ENCODE assay signal across 11 cellular contexts in the genomic region with DNA sequence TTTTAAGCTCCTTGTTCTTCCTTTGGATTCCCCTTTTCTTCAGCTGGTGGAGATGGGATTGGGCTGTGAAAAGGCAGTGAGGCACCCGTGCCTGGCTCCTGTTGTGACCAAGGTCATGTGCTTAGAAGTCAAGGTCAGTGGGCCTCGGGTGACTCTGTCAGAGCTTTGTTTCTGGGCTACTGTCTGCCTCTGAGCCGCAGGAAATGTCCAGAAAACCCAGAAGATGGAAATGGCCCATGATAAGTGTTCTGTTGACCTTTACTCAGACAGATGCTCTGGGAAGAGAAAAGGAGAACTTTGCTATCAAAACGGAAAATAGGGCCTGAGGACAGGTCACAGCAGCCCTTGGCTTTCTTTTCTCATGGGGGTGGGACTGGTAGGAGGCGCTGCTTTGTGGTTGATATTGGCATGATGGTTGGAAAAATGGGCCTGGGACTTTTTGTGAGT. TPM values are rescaled to one million over a fixed set of nuclear protein-coding genes. Genes with fewer than 3 reads are reported as not detected.
A peak's percentile ranks its signal among the peaks of the same experiment; 100 is the strongest.
DNase-seq lines count a peak whose midpoint lies in the region; ATAC-seq and TF ChIP-seq lines count a peak whose summit lies in the region.
"Had no signal": no experiment of that assay in that cellular context is flagged by ENCODE, and none has a peak within 500 bp of the region (broad histone marks: within the 10 kb centered on the region; RNA-seq: fewer than 3 reads in every experiment).

No MANE protein-coding gene starts in this region.

- H3K4me3 ChIP-seq in right cardiac atrium (ENCODE audit: low read length) (no peak overlapping the region), testis (no peak overlapping the region)
- H3K4me3 ChIP-seq: uterus had no signal

- WGBS in right cardiac atrium: 32% methylated on average over 5 of the region's 5 CpGs
- 37 to 39% methylated on average over 5 of the region's 5 CpGs for WGBS in testis, 2 donors

- intact Hi-C loops in right cardiac atrium (cut with DNase I): loop anchor here in 1 of 4 donors (10.0 kb wide), 1 partner anchor 83 kb away; no protein-coding TSS in a partner anchor
- intact Hi-C loops in testis (cut with DNase I; ENCODE audit: low total_unique reads): no loop called here

- no peaks in the 10 kb centered on the region for H3K36me3 ChIP-seq in testis (ENCODE audit: low read depth, missing control alignments)
- H3K36me3 ChIP-seq: uterus had no signal

- DNase-seq in activated CD8-positive, alpha-beta memory T cell treated with anti-CD3 and anti-CD28 coated beads, Interleukin-2, amount 50 U/mL, for 4 hours: peak; percentile 22
- no peak for DNase-seq in activated CD8-positive, alpha-beta memory T cell treated with anti-CD3 and anti-CD28 coated beads, Interleukin-2, amount 50 U/mL, for 48 hours
- DNase-seq in activated CD4-positive, alpha-beta T cell treated with anti-CD3 and anti-CD28 coated beads, Interleukin-2, amount 50 U/mL, for 48 hours: peak; percentile 26 to 44
- DNase-seq in right cardiac atrium: no peak
- no peak for DNase-seq in testis
- DNase-seq in SHP77 (lab: John Stamatoyannopoulos, UW): no peak
- no peak for DNase-seq in AG20443 (ENCODE audit: low spot score)
- DNase-seq: foreskin melanocyte, NCI-H2171 treated with DMSO at 0.1 percent for 48 hours, uterus had no signal

- H3K27me3 ChIP-seq in right cardiac atrium (ENCODE audit: control insufficient read depth, insufficient read depth) (no peaks in the 10 kb centered on the region), testis (no peaks in the 10 kb centered on the region)
- H3K27me3 ChIP-seq: uterus had no signal

- H3K27ac ChIP-seq in right cardiac atrium (ENCODE audit: low read length): peak overlapping the region; percentile 31
- peak overlapping the region; percentile 71 to 91 for H3K27ac ChIP-seq in testis

- no peak for TF ChIP-seq CTCF in testis (IDR thresholded peaks at IDR 0.05)

- TF ChIP-seq POLR2A in testis (IDR thresholded peaks at IDR 0.05): no peak

- ATAC-seq in right cardiac atrium: peak; percentile 55 to 86
- ATAC-seq in GM19324 (IDR thresholded peaks at IDR 0.05; ENCODE audit: low FRiP score, unreplicated experiment): no peak

- H3K9me3 ChIP-seq in right cardiac atrium (ENCODE audit: control insufficient read depth, low read length) (no peaks in the 10 kb centered on the region), testis (no peaks in the 10 kb centered on the region)
- H3K9me3 ChIP-seq: uterus had no signal

- H3K4me1 ChIP-seq in right cardiac atrium (ENCODE audit: control insufficient read depth, insufficient read depth, low read length): peaks cover 7% of the 10 kb centered on the region
- H3K4me1 ChIP-seq in testis: peaks cover 29% of the 10 kb centered on the region

RNA-seq across cellular contexts. Expression of gene ABCC1, which starts 2.9 kb away (rescaled TPM):
- total RNA-seq in right cardiac atrium (10 to 100 TPM; 17.4 to 30.9 (median 26.0) TPM), testis (10 to 100 TPM; 88.0 to 90.6 TPM)
- polyA plus RNA-seq in right cardiac atrium (9.7 TPM), testis (ENCODE audit: insufficient read depth, low read depth, low replicate concordance) (54.7 TPM)

Comparison
In these comparisons a context has a peak if more than half of its experiments do, and no peak if none do; other contexts are left out.
1. DNase-seq: peak in activated CD8-positive, alpha-beta memory T cell treated with anti-CD3 and anti-CD28 coated beads, Interleukin-2, amount 50 U/mL, for 4 hours (single experiment) and activated CD4-positive, alpha-beta T cell treated with anti-CD3 and anti-CD28 coated beads, Interleukin-2, amount 50 U/mL, for 48 hours (2 of 2); none in activated CD8-positive, alpha-beta memory T cell treated with anti-CD3 and anti-CD28 coated beads, Interleukin-2, amount 50 U/mL, for 48 hours (single experiment), right cardiac atrium (0 of 3), testis (single experiment), SHP77 (0 of 2) and AG20443 (single experiment).